Comparison of ENCODE assay signal across 8 cellular contexts in the genomic region with DNA sequence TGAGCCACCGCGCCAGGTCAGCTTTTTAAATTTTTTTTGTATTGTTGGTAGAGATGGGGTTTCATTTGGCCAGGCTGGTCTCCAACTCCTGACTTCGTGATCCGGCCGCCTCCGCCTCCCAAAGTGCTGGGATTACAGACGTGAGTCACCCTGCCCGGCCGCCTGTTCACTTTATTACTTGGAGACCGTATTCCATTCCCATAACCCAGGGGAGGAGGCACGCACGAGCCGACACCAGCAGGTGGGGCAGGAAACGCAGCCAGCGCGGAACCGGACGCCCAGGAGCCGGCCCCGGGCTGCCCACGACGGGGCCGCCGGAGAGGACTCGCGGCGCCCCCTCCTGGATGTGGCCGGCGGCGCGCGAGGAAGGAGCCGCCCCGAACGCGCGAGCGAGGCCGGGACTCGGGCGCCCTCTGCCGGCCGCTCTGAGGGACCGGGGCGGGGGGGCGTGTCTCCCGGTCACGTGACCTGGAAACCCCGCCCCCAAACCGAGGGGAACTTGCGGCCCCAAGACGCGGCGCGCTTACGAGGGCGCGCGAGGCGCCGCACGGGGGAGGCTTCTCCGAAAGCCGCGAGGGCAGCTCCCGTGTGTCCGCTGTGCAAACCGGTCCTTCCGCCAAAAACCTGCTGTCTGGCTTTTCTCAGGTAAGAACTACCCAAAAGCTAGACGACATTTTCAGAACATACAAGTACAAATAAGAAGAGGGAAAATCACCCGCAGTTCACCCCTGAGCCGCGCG. TPM values are rescaled to one million over a fixed set of nuclear protein-coding genes. Genes with fewer than 3 reads are reported as not detected.
DNase-seq lines count a peak whose midpoint lies in the region; TF ChIP-seq lines count a peak whose summit lies in the region.

No MANE protein-coding gene starts in this region.

- peak overlapping the region; percentile 81 for H3K27ac Mint-ChIP-seq in osteocyte (ENCODE audit: unreplicated experiment)

- no peaks in the 10 kb centered on the region for H3K9me3 Mint-ChIP-seq in osteocyte (ENCODE audit: unreplicated experiment)

- peak; percentile 98 for DNase-seq in ELR (ENCODE audit: low read depth)
- DNase-seq in H4 (ENCODE audit: low spot score): peak; percentile 97
- peak; percentile 45 for DNase-seq in NCI-H524 treated with DMSO at 0.1 percent for 48 hours (lab: John Stamatoyannopoulos, UW)
- DNase-seq in activated T-helper 1 cell treated with Interleukin-2 at 50 U/mL for 16 hours (ENCODE audit: low read depth): peak; percentile 87
- peak; percentile 81 for DNase-seq in foreskin melanocyte
- peak; percentile 96 for DNase-seq in osteocyte (ENCODE audit: extremely low spot score, unreplicated experiment)
- DNase-seq in NCI-H2196 treated with DMSO at 0.1 percent for 48 hours (lab: John Stamatoyannopoulos, UW; ENCODE audit: unreplicated experiment): no peak

- WGBS in thymus: 15% methylated on average over 74 of the region's 74 CpGs

- H3K27me3 Mint-ChIP-seq in osteocyte (ENCODE audit: unreplicated experiment): no peaks in the 10 kb centered on the region

- H3K9me3 ChIP-seq in thymus (ENCODE audit: control insufficient read depth): no peaks in the 10 kb centered on the region

- peak overlapping the region; percentile 9 for H3K4me3 ChIP-seq in thymus (ENCODE audit: low read length)

- H3K4me1 ChIP-seq in thymus (ENCODE audit: control insufficient read depth, insufficient read depth, low read length): no peaks in the 10 kb centered on the region

- peak overlapping the region; percentile 71 for H3K4me3 Mint-ChIP-seq in osteocyte (ENCODE audit: unreplicated experiment)

- no peaks in the 10 kb centered on the region for H3K27me3 ChIP-seq in thymus (ENCODE audit: control insufficient read depth, insufficient read depth)

- H3K4me1 Mint-ChIP-seq in osteocyte (ENCODE audit: unreplicated experiment): peaks cover 2% of the 10 kb centered on the region

- H3K27ac ChIP-seq in thymus (ENCODE audit: low read depth): peak overlapping the region; percentile 52

- peak; percentile 100 for TF ChIP-seq CTCF in osteocyte (IDR thresholded peaks at IDR 0.05)

- H3K36me3 ChIP-seq in thymus (ENCODE audit: control insufficient read depth, insufficient read depth): peaks cover 3% of the 10 kb centered on the region

- peaks cover 15% of the 10 kb centered on the region for H3K36me3 Mint-ChIP-seq in osteocyte (ENCODE audit: unreplicated experiment)

RNA-seq across cellular contexts. Expression of gene RNH1, which starts 11.6 kb away (rescaled TPM):
- 150 and 205 TPM in 2 replicates for total RNA-seq in H4 (2014; rRNA removed; shearing (Covaris generic))
- 151 and 160 TPM in 2 replicates for total RNA-seq in osteocyte
- 114 TPM for polyA plus RNA-seq in thymus

RNA-seq across cellular contexts. Expression of gene HRAS, which starts 16.7 kb away (rescaled TPM):
- total RNA-seq in H4 (2014; rRNA removed; shearing (Covaris generic)): 64.1 and 76.1 TPM in 2 replicates
- total RNA-seq in osteocyte: 68.3 and 69.4 TPM in 2 replicates
- polyA plus RNA-seq in thymus: 145 TPM

RNA-seq across cellular contexts. Expression of gene LRRC56, which starts 18.7 kb away (rescaled TPM):
- 0.18 and 0.19 TPM in 2 replicates for total RNA-seq in H4 (2014; rRNA removed; shearing (Covaris generic))
- total RNA-seq in osteocyte: 3.2 and 3.7 TPM in 2 replicates
- 2.4 TPM for polyA plus RNA-seq in thymus

RNA-seq across cellular contexts. Expression of gene LMNTD2, which starts 41.9 kb away (rescaled TPM):
- 1.4 and 2.6 TPM in 2 replicates for total RNA-seq in H4 (2014; rRNA removed; shearing (Covaris generic))
- total RNA-seq in osteocyte: 6.0 and 6.4 TPM in 2 replicates
- polyA plus RNA-seq in thymus: 5.8 TPM

RNA-seq across cellular contexts. Expression of gene RASSF7, which starts 42.1 kb away (rescaled TPM):
- 16.8 and 17.3 TPM in 2 replicates for total RNA-seq in H4 (2014; rRNA removed; shearing (Covaris generic))
- 8.0 and 9.3 TPM in 2 replicates for total RNA-seq in osteocyte
- polyA plus RNA-seq in thymus: 51.2 TPM
